In genomic region chr10:110841767-110842267, GRCh38 we compare ENCODE assay signal across 11 cellular contexts. TPM values are rescaled to one million over a fixed set of nuclear protein-coding genes. Genes with fewer than 3 reads are reported as not detected.
DNase-seq lines count a peak whose midpoint lies in the region; ATAC-seq lines count a peak whose summit lies in the region.
"Had no signal": no experiment of that assay in that cellular context is flagged by ENCODE, and none has a peak within 500 bp of the region (broad histone marks: within the 10 kb centered on the region; RNA-seq: fewer than 3 reads in every experiment).

No MANE protein-coding gene starts in this region.

- peaks cover 0 to 3% (median 0%) of the 10 kb centered on the region in 8 donors for H3K9me3 Mint-ChIP-seq in CD4-positive, alpha-beta memory T cell
- H3K9me3 Mint-ChIP-seq in T-cell = no peaks in the 10 kb centered on the region
- H3K9me3 Mint-ChIP-seq: neural crest cell had no signal

- H3K9me3 ChIP-seq in CD4-positive, alpha-beta memory T cell (ENCODE audit: control insufficient read depth in 1 of 2, low read length in 2 of 2) = no peaks in the 10 kb centered on the region
- H3K9me3 ChIP-seq in T-helper 17 cell (ENCODE audit: control insufficient read depth, low read length, poor library complexity, severe bottlenecking) = no peaks in the 10 kb centered on the region

- ATAC-seq in GM19023 (IDR thresholded peaks at IDR 0.05; ENCODE audit: unreplicated experiment) (peak; percentile 78), HG02870 (IDR thresholded peaks at IDR 0.05; ENCODE audit: unreplicated experiment) (peak; percentile 74), T-helper 17 cell (peak; percentile 56), T-cell (replicated peaks in 1 of 4) (no peak)

- no peaks in the 10 kb centered on the region for H3K27me3 Mint-ChIP-seq in CD4-positive, alpha-beta memory T cell
- H3K27me3 Mint-ChIP-seq in T-helper 17 cell = no peaks in the 10 kb centered on the region
- no peaks in the 10 kb centered on the region for H3K27me3 Mint-ChIP-seq in T-cell

- no peak for DNase-seq in CD4-positive, alpha-beta memory T cell
- DNase-seq in T-helper 17 cell = no peak
- no peak for DNase-seq in T-cell
- DNase-seq in NCI-H510A treated with DMSO at 0.1 percent for 48 hours (lab: John Stamatoyannopoulos, UW) = no peak
- DNase-seq in middle frontal gyrus (ENCODE audit: extremely low spot score, low spot score) = no peak
- DNase-seq in activated CD8-positive, alpha-beta memory T cell treated with anti-CD3 and anti-CD28 coated beads for 24 hours = no peak
- DNase-seq: DMS79, NCI-H1048 had no signal

- H3K36me3 ChIP-seq in CD4-positive, alpha-beta memory T cell (ENCODE audit: insufficient read depth, low read length) = no peaks in the 10 kb centered on the region

- CTCF ChIA-PET in CD4-positive, alpha-beta memory T cell (lab: Charles Lee; ENCODE audit: partially characterized antibody) = interaction anchor here (1.3 to 4.8 kb wide), 3 partner anchors 10 to 38 kb away, joined by 6 to 20 read pairs (median 19); no protein-coding TSS in a partner anchor
- CTCF ChIA-PET in T-cell (lab: Charles Lee) = interaction anchor here in 1 of 2 donors (0.8 kb wide), 1 partner anchor 30 kb away, joined by 10 read pairs; the partner anchor contains the start of gene PDCD4

- intact Hi-C loops in CD4-positive, alpha-beta memory T cell (cut with micrococcal nuclease) = no loop called here

- no peak overlapping the region for H3K27ac ChIP-seq in CD4-positive, alpha-beta memory T cell (ENCODE audit: low read depth, low read length)

- peaks cover 26 to 63% (median 44%) of the 10 kb centered on the region in 4 donors for H3K4me1 Mint-ChIP-seq in CD4-positive, alpha-beta memory T cell
- H3K4me1 Mint-ChIP-seq in T-helper 17 cell = peaks cover 42% of the 10 kb centered on the region
- H3K4me1 Mint-ChIP-seq in T-cell = peaks cover 59 to 65% (median 63%) of the 10 kb centered on the region in 3 donors

- H3K36me3 Mint-ChIP-seq in CD4-positive, alpha-beta memory T cell = no peaks in the 10 kb centered on the region
- H3K36me3 Mint-ChIP-seq in T-helper 17 cell (ENCODE audit: low read depth) (no peaks in the 10 kb centered on the region), T-cell (no peaks in the 10 kb centered on the region)

- H3K27me3 ChIP-seq in CD4-positive, alpha-beta memory T cell (ENCODE audit: insufficient read depth, low read length) = no peaks in the 10 kb centered on the region

- POLR2A ChIA-PET in CD4-positive, alpha-beta memory T cell (lab: Charles Lee; ENCODE audit: partially characterized antibody) = interaction anchor here (0.8 to 3.8 kb wide), 8 partner anchors 8 to 92 kb away, joined by 3 to 45 read pairs (median 12); partner anchors contain the start of gene PDCD4
- POLR2A ChIA-PET in T-cell (lab: Charles Lee) = interaction anchor here (0.5 to 0.6 kb wide), 3 partner anchors 15 to 38 kb away, joined by 3 to 7 read pairs (median 7); no protein-coding TSS in a partner anchor

- H3K27ac Mint-ChIP-seq in CD4-positive, alpha-beta memory T cell = peak overlapping the region in 5 of 7 donors; percentile 75 to 90 (median 81)
- peak overlapping the region; percentile 97 for H3K27ac Mint-ChIP-seq in T-helper 17 cell
- peak overlapping the region in 1 of 2 donors; percentile 81 for H3K27ac Mint-ChIP-seq in T-cell

- peaks cover 43% of the 10 kb centered on the region for H3K4me1 ChIP-seq in CD4-positive, alpha-beta memory T cell (ENCODE audit: insufficient read depth, low read length)

- H3K4me3 Mint-ChIP-seq in CD4-positive, alpha-beta memory T cell = peak overlapping the region in 2 of 8 donors; percentile 10 to 15
- H3K4me3 Mint-ChIP-seq in T-helper 17 cell (no peak overlapping the region), T-cell (peak overlapping the region in 1 of 3 donors; percentile 46)
- H3K4me3 Mint-ChIP-seq: neural crest cell had no signal

- H3K4me3 ChIP-seq in CD4-positive, alpha-beta memory T cell (ENCODE audit: low read length in 2 of 2) = no peak overlapping the region

RNA-seq across cellular contexts. Expression of gene PDCD4, which starts 29.9 kb away (rescaled TPM):
- 100 to 1,000 TPM; 358 to 376 TPM for total RNA-seq in CD4-positive, alpha-beta memory T cell
- 100 to 1,000 TPM; 329 to 494 TPM for polyA plus RNA-seq in CD4-positive, alpha-beta memory T cell
- total RNA-seq in T-helper 17 cell (100 to 1,000 TPM; 307 TPM), T-cell (100 to 1,000 TPM; 239 to 335 (median 309) TPM)

Comparison
In these comparisons a context has a peak if more than half of its experiments do, and no peak if none do; other contexts are left out.
1. ATAC-seq: peak in GM19023 (single experiment), HG02870 (single experiment) and T-helper 17 cell (single experiment); none in T-cell (0 of 4).